In genomic region chr11:2320591-2321310, GRCh38 we compare ENCODE assay signal across 27 cellular contexts. TPM values are rescaled to one million over a fixed set of nuclear protein-coding genes. Genes with fewer than 3 reads are reported as not detected.
"Had no signal": no experiment of that assay in that cellular context is flagged by ENCODE, and none has a peak within 500 bp of the region (broad histone marks: within the 10 kb centered on the region; RNA-seq: fewer than 3 reads in every experiment).

No MANE protein-coding gene starts in this region.

- H3K4me1 Mint-ChIP-seq: WTC11 had no signal

- H3K4me1 ChIP-seq: adrenal gland, thyroid gland had no signal

- H3K4me3 Mint-ChIP-seq: activated CD8-positive, alpha-beta T cell treated with anti-CD3 and anti-CD28 coated beads, Interleukin-2, amount 10 ng/mL, durations not matched to agents 7 days and 5 days; dendritic cell treated with granulocyte-macrophage colony-stimulating factor and Interleukin-4, amounts not matched to agents 40 ng/mL and 50 ng/mL, for 4 days; stimulated activated effector memory CD8-positive, alpha-beta T cell treated with anti-CD3 and anti-CD28 coated beads, Interleukin-12 subunit alpha, Interleukin-12 subunit beta, amount 100 ng/mL, for 72 hours; T-helper 2 cell treated with Interferon-gamma antibody and Interleukin-4, amounts not matched to agents 5 μg/mL and 100 μg/mL, for 36 hours; WTC11 had no signal

- H3K9me3 Mint-ChIP-seq: dendritic cell treated with granulocyte-macrophage colony-stimulating factor and Interleukin-4, amounts not matched to agents 40 ng/mL and 50 ng/mL, for 4 days; stimulated activated effector memory CD8-positive, alpha-beta T cell treated with anti-CD3 and anti-CD28 coated beads, Interleukin-12 subunit alpha, Interleukin-12 subunit beta, amount 100 ng/mL, for 72 hours; T-helper 2 cell treated with Interferon-gamma antibody and Interleukin-4, amounts not matched to agents 5 μg/mL and 100 μg/mL, for 36 hours had no signal

- H3K36me3 ChIP-seq: adrenal gland, breast epithelium, esophagus muscularis mucosa, thyroid gland, uterus had no signal

- H3K27ac ChIP-seq: adrenal gland, breast epithelium, esophagus muscularis mucosa, psoas muscle, SK-N-MC, thyroid gland, uterus had no signal

- H3K4me3 ChIP-seq: adrenal gland, breast epithelium, esophagus muscularis mucosa, lung, psoas muscle, SK-N-MC, thyroid gland, uterus had no signal

- H3K36me3 Mint-ChIP-seq: activated naive CD4-positive, alpha-beta T cell treated with anti-CD3 and anti-CD28 coated beads, Interleukin-2, amount 50 U/mL, for 72 hours; stimulated activated effector memory CD8-positive, alpha-beta T cell treated with anti-CD3 and anti-CD28 coated beads, Interleukin-12 subunit alpha, Interleukin-12 subunit beta, amount 100 ng/mL, for 72 hours; WTC11 had no signal

- H3K9me3 ChIP-seq: adrenal gland, thyroid gland, uterus had no signal

- H3K27me3 ChIP-seq: adrenal gland, breast epithelium, esophagus muscularis mucosa, thyroid gland, uterus had no signal

- FAIRE-seq: astrocyte had no signal

- DNase-seq: activated CD4-positive, alpha-beta T cell treated with anti-CD3 and anti-CD28 coated beads for 4 hours; activated CD8-positive, alpha-beta T cell treated with anti-CD3 and anti-CD28 coated beads, Interleukin-2, amount 10 ng/mL, durations not matched to agents 7 days and 5 days; activated gamma-delta T cell treated with Interleukin-2 at 50 U/mL for 16 hours; activated T-cell treated with anti-CD3 and anti-CD28 coated beads, Interleukin-2, amount 50 U/mL, for 48 hours; effector CD8-positive, alpha-beta T cell; midbrain; psoas muscle; stimulated activated CD4-positive, alpha-beta T cell treated with anti-CD3 and anti-CD28 coated beads, Interleukin-15, amount 100 ng/mL, for 24 hours; stimulated activated CD4-positive, alpha-beta T cell treated with anti-CD3 and anti-CD28 coated beads, Interleukin-2, amount 100 ng/mL, for 48 hours; thyroid gland had no signal

- H3K27ac Mint-ChIP-seq: activated CD8-positive, alpha-beta T cell treated with anti-CD3 and anti-CD28 coated beads, Interleukin-2, amount 10 ng/mL, durations not matched to agents 7 days and 5 days; activated naive CD4-positive, alpha-beta T cell treated with anti-CD3 and anti-CD28 coated beads, Interleukin-2, amount 50 U/mL, for 72 hours; dendritic cell treated with granulocyte-macrophage colony-stimulating factor and Interleukin-4, amounts not matched to agents 40 ng/mL and 50 ng/mL, for 4 days; stimulated activated effector memory CD8-positive, alpha-beta T cell treated with anti-CD3 and anti-CD28 coated beads, Interleukin-12 subunit alpha, Interleukin-12 subunit beta, amount 100 ng/mL, for 72 hours; WTC11 had no signal

- ATAC-seq: activated CD8-positive, alpha-beta T cell treated with anti-CD3 and anti-CD28 coated beads, Interleukin-2, amount 10 ng/mL, durations not matched to agents 7 days and 5 days; activated naive CD4-positive, alpha-beta T cell treated with anti-CD3 and anti-CD28 coated beads, Interleukin-2, amount 50 U/mL, for 72 hours; psoas muscle; right cardiac atrium; stimulated activated effector memory CD8-positive, alpha-beta T cell treated with anti-CD3 and anti-CD28 coated beads, Interleukin-12 subunit alpha, Interleukin-12 subunit beta, amount 100 ng/mL, for 72 hours; WTC11 had no signal

RNA-seq across cellular contexts. Expression of gene TSPAN32, which starts 18.9 kb away (rescaled TPM):
- total RNA-seq: astrocyte, chondrocyte, WTC11 had no signal
- polyA plus RNA-seq: neural cell had no signal

RNA-seq across cellular contexts. Expression of gene C11orf21, which starts 19.0 kb away (rescaled TPM):
- total RNA-seq: astrocyte, chondrocyte had no signal
- polyA plus RNA-seq: neural cell had no signal

RNA-seq across cellular contexts. Expression of gene ASCL2, which starts 50.4 kb away (rescaled TPM):
- total RNA-seq: astrocyte, chondrocyte, osteocyte, psoas muscle, skeletal muscle tissue had no signal
- polyA plus RNA-seq: neural cell had no signal
